15 cellular contexts compared by ENCODE assay signal in genomic region chr2:194621945-194622344, GRCh38.
A peak's percentile ranks its signal among the peaks of the same experiment; 100 is the strongest.
DNase-seq lines count a peak whose midpoint lies in the region; ATAC-seq and TF ChIP-seq lines count a peak whose summit lies in the region.
"Had no signal": no experiment of that assay in that cellular context is flagged by ENCODE, and none has a peak within 500 bp of the region (broad histone marks: within the 10 kb centered on the region; RNA-seq: fewer than 3 reads in every experiment).

No MANE protein-coding gene starts in this region.

- POLR2A ChIA-PET in WTC11 (lab: Charles Lee), result no interaction called here

- H3K27me3 Mint-ChIP-seq in GM23338 (ENCODE audit: insufficient read depth, low read depth, poor library complexity), result no peaks in the 10 kb centered on the region
- no peaks in the 10 kb centered on the region for H3K27me3 Mint-ChIP-seq in WTC11 (ENCODE audit: low read depth)
- peaks cover 5% of the 10 kb centered on the region for H3K27me3 Mint-ChIP-seq in neural progenitor cell (ENCODE audit: insufficient read depth, low read depth)
- H3K27me3 Mint-ChIP-seq in HFFc6 (ENCODE audit: insufficient read depth), result no peaks in the 10 kb centered on the region
- H3K27me3 Mint-ChIP-seq: CD4-positive, alpha-beta memory T cell had no signal

- H3K36me3 Mint-ChIP-seq in GM23338 (ENCODE audit: low read depth) (no peaks in the 10 kb centered on the region), WTC11 (no peaks in the 10 kb centered on the region), neural progenitor cell (no peaks in the 10 kb centered on the region), HFFc6 (ENCODE audit: low read depth) (no peaks in the 10 kb centered on the region)
- H3K36me3 Mint-ChIP-seq: CD4-positive, alpha-beta memory T cell had no signal

- H3K9ac ChIP-seq in neural progenitor cell, result no peak overlapping the region

- no peaks in the 10 kb centered on the region for H3K9me3 ChIP-seq in neural progenitor cell (ENCODE audit: low read depth)

- H3F3A ChIP-seq in GM23338 (replicated peaks; ENCODE audit: low read depth), result no peaks in the 10 kb centered on the region
- no peaks in the 10 kb centered on the region for H3F3A ChIP-seq in neural progenitor cell (ENCODE audit: low read depth)

- H3K4me2 ChIP-seq in GM23338 (no peak overlapping the region), neural progenitor cell (no peak overlapping the region)

- H3K9me2 ChIP-seq in GM23338 (ENCODE audit: insufficient read depth), result no peaks in the 10 kb centered on the region; the same call in 1 of the 2 replicates

- H3K27ac Mint-ChIP-seq in GM23338 (no peak overlapping the region), WTC11 (no peak overlapping the region), neural progenitor cell (no peak overlapping the region), HFFc6 (no peak overlapping the region)
- H3K27ac Mint-ChIP-seq: CD4-positive, alpha-beta memory T cell; H9 had no signal

- CTCF ChIA-PET in WTC11 (lab: Charles Lee), result no interaction called here

- no peak overlapping the region for H3K4me3 Mint-ChIP-seq in GM23338
- no peak overlapping the region for H3K4me3 Mint-ChIP-seq in WTC11
- H3K4me3 Mint-ChIP-seq in neural progenitor cell, result no peak overlapping the region
- H3K4me3 Mint-ChIP-seq in HFFc6, result no peak overlapping the region
- H3K4me3 Mint-ChIP-seq: CD4-positive, alpha-beta memory T cell; H9 had no signal

- no peaks in the 10 kb centered on the region for H3K79me2 ChIP-seq in GM23338 (replicated peaks; ENCODE audit: insufficient read depth)
- no peaks in the 10 kb centered on the region for H3K79me2 ChIP-seq in neural progenitor cell (ENCODE audit: low read depth)

- H3K9me3 Mint-ChIP-seq in GM23338, result no peaks in the 10 kb centered on the region
- H3K9me3 Mint-ChIP-seq in WTC11, result no peaks in the 10 kb centered on the region
- no peaks in the 10 kb centered on the region for H3K9me3 Mint-ChIP-seq in neural progenitor cell
- peaks cover 34% of the 10 kb centered on the region for H3K9me3 Mint-ChIP-seq in HFFc6
- H3K9me3 Mint-ChIP-seq: CD4-positive, alpha-beta memory T cell; H9 had no signal

- H3K27ac ChIP-seq in GM23338 (ENCODE audit: low read depth), result no peak overlapping the region
- H3K27ac ChIP-seq in neural progenitor cell, result no peak overlapping the region

- H3K27me3 ChIP-seq in GM23338 (ENCODE audit: insufficient read depth) (no peaks in the 10 kb centered on the region), neural progenitor cell (no peaks in the 10 kb centered on the region)

- no peak overlapping the region for H2AFZ ChIP-seq in GM23338
- no peak overlapping the region for H2AFZ ChIP-seq in neural progenitor cell (replicated peaks)

- H3K4me1 ChIP-seq in GM23338 (ENCODE audit: insufficient read depth) (0 out of 2 replicates have a peak, but pooled peaks cover 5% of the 10 kb centered on the region), neural progenitor cell (no peaks in the 10 kb centered on the region)

- DNase-seq in GM23338 (ENCODE audit: low spot score) (peak; percentile 25), WTC11 (ENCODE audit: low spot score) (no peak), neural progenitor cell (ENCODE audit: low spot score) (peak; percentile 2), foreskin melanocyte (no peak), HFFc6 (no peak)
- DNase-seq: C1 segment of cervical spinal cord; Calu3; CD4-positive, alpha-beta memory T cell; COR-L47; DMS53; DMS79 treated with DMSO at 0.1 percent for 48 hours; H9 had no signal

- H4K20me1 ChIP-seq in GM23338 (replicated peaks; ENCODE audit: insufficient read depth) (no peaks in the 10 kb centered on the region), neural progenitor cell (ENCODE audit: low read depth) (no peaks in the 10 kb centered on the region)

- H3K36me3 ChIP-seq in GM23338 (ENCODE audit: insufficient read depth), result no peaks in the 10 kb centered on the region
- no peaks in the 10 kb centered on the region for H3K36me3 ChIP-seq in neural progenitor cell

- H3K4me1 Mint-ChIP-seq in GM23338 (peaks cover 3% of the 10 kb centered on the region; the same call in 1 of the 3 replicates), WTC11 (peaks cover 3% of the 10 kb centered on the region; the same call in 1 of the 2 replicates), neural progenitor cell (peaks cover 2% of the 10 kb centered on the region), HFFc6 (ENCODE audit: low read depth) (no peaks in the 10 kb centered on the region)
- H3K4me1 Mint-ChIP-seq: CD4-positive, alpha-beta memory T cell; H9 had no signal

- TF ChIP-seq CTCF in GM23338 (conservative IDR thresholded peaks at IDR 0.05; ENCODE audit: low read depth in 2 of 2) (no peak), WTC11 (IDR thresholded peaks at IDR 0.05) (no peak), neural progenitor cell (IDR thresholded peaks at IDR 0.05) (no peak), HFFc6 (IDR thresholded peaks at IDR 0.05) (no peak)

- ATAC-seq in GM18867 (IDR thresholded peaks at IDR 0.05; ENCODE audit: unreplicated experiment), result peak; percentile 51
- peak; percentile 44 for ATAC-seq in GM23338
- peak; percentile 46 for ATAC-seq in WTC11
- no peak for ATAC-seq in GM21737 (IDR thresholded peaks at IDR 0.05; ENCODE audit: unreplicated experiment)
- ATAC-seq: HCT116 had no signal

- no peak overlapping the region for H3K4me3 ChIP-seq in GM23338
- no peak overlapping the region for H3K4me3 ChIP-seq in neural progenitor cell

TF ChIP-seq in GM23338, 12 proteins besides CTCF, POLR2A, EP300 and RAD21 (continues in another document):
- no peak for TF ChIP-seq NANOG (IDR thresholded peaks at IDR 0.05; ENCODE audit: borderline replicate concordance)
- no peak for TF ChIP-seq REST (IDR thresholded peaks at IDR 0.05; ENCODE audit: unreplicated experiment)
- no peak for TF ChIP-seq POLR2AphosphoS5 (IDR thresholded peaks at IDR 0.05; ENCODE audit: low read depth)

TF ChIP-seq in WTC11, 78 proteins besides CTCF, POLR2A, EP300 and RAD21:
- TF ChIP-seq HMGXB4 (CRISPR knock-in tag; IDR thresholded peaks at IDR 0.05) (no peak), ZNF121 (CRISPR knock-in tag; IDR thresholded peaks at IDR 0.05) (no peak), IRF1 (CRISPR knock-in tag; IDR thresholded peaks at IDR 0.05) (no peak), ETV6 (CRISPR knock-in tag; IDR thresholded peaks at IDR 0.05) (no peak), SMAD4 (CRISPR knock-in tag; IDR thresholded peaks at IDR 0.05) (no peak), RELA (CRISPR knock-in tag; IDR thresholded peaks at IDR 0.05; ENCODE audit: borderline replicate concordance) (no peak), MXD4 (CRISPR knock-in tag; IDR thresholded peaks at IDR 0.05; ENCODE audit: borderline replicate concordance) (no peak), NFATC4 (CRISPR knock-in tag; IDR thresholded peaks at IDR 0.05) (no peak), AFF4 (CRISPR knock-in tag; IDR thresholded peaks at IDR 0.05; ENCODE audit: borderline replicate concordance) (no peak), FOXJ3 (CRISPR knock-in tag; IDR thresholded peaks at IDR 0.05; ENCODE audit: borderline replicate concordance) (no peak)

Comparison
In these comparisons a context has a peak if more than half of its experiments do, and no peak if none do; other contexts are left out.
1. DNase-seq: peak in GM23338 (single experiment) and neural progenitor cell (single experiment); none in WTC11 (single experiment), foreskin melanocyte (single experiment) and HFFc6 (single experiment).